Comparison of ENCODE assay signal across 1 cellular context in the genomic region with DNA sequence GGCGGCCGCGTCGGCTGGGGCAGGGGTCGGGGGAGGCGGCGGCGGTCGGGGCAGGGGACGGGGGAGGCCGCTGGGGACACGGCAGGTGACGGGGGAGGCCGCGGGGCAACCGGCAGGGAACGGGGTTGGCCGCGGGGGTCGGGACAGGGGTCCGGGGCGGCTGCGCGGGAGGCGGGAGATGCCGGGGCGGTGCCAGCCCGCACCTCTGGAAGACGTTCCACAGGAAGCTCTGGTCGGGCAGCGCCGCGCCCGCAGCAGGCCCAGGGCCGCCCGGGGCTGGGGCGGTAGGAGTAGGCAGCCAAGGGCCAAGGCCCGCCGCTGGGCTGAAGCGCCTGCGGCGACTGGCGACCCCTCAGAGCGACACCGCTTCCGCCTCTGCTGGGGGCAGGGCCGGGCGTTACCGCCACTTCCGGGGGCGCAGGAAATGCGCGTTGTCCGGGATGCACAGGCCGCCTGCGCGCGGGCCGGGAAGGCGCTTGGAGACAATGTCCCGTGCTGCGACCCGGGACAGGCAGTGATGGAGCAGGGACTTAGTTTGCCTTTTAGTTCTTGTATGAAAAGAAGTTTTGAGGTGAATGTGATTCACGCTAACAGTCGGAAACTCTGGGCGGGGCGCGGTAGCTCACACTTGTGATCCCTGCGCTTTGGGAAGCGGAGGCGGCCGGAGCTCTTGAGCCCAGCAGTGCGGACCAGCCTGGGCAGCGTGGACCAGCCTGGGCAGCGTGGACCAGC.
TF ChIP-seq lines count a peak whose summit lies in the region.

No MANE protein-coding gene starts in this region.

TF ChIP-seq in HepG2, 621 proteins besides CTCF, POLR2A, EP300 and RAD21 (continued from another document and continues in another):
- TF ChIP-seq, protein P1, sequence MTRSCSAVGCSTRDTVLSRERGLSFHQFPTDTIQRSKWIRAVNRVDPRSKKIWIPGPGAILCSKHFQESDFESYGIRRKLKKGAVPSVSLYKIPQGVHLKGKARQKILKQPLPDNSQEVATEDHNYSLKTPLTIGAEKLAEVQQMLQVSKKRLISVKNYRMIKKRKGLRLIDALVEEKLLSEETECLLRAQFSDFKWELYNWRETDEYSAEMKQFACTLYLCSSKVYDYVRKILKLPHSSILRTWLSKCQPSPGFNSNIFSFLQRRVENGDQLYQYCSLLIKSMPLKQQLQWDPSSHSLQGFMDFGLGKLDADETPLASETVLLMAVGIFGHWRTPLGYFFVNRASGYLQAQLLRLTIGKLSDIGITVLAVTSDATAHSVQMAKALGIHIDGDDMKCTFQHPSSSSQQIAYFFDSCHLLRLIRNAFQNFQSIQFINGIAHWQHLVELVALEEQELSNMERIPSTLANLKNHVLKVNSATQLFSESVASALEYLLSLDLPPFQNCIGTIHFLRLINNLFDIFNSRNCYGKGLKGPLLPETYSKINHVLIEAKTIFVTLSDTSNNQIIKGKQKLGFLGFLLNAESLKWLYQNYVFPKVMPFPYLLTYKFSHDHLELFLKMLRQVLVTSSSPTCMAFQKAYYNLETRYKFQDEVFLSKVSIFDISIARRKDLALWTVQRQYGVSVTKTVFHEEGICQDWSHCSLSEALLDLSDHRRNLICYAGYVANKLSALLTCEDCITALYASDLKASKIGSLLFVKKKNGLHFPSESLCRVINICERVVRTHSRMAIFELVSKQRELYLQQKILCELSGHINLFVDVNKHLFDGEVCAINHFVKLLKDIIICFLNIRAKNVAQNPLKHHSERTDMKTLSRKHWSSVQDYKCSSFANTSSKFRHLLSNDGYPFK (CRISPR knock-in tag; IDR thresholded peaks at IDR 0.05; ENCODE audit: borderline replicate concordance), result peak; percentile 83; the same call in 1 of the 2 replicates
- TF ChIP-seq CEBPB (IDR thresholded peaks at IDR 0.05; ENCODE audit: borderline replicate concordance, low read depth, low read length), result no peak
- TF ChIP-seq NFYC (CRISPR knock-in tag; IDR thresholded peaks at IDR 0.05), result 0 out of 2 replicates have a peak, but pooled peaks have one; percentile 14
- peak; percentile 36; the same call in 1 of the 2 replicates for TF ChIP-seq FOXO1 (CRISPR knock-in tag; IDR thresholded peaks at IDR 0.05)
- 0 out of 2 replicates have a peak, but pooled peaks have one; percentile 44 for TF ChIP-seq ZSCAN29 (CRISPR knock-in tag; conservative IDR thresholded peaks at IDR 0.05)
- peak; percentile 83; the same call in 1 of the 2 replicates for TF ChIP-seq ZNF747 (CRISPR knock-in tag; IDR thresholded peaks at IDR 0.05; ENCODE audit: borderline replicate concordance)
- TF ChIP-seq, protein P2, sequence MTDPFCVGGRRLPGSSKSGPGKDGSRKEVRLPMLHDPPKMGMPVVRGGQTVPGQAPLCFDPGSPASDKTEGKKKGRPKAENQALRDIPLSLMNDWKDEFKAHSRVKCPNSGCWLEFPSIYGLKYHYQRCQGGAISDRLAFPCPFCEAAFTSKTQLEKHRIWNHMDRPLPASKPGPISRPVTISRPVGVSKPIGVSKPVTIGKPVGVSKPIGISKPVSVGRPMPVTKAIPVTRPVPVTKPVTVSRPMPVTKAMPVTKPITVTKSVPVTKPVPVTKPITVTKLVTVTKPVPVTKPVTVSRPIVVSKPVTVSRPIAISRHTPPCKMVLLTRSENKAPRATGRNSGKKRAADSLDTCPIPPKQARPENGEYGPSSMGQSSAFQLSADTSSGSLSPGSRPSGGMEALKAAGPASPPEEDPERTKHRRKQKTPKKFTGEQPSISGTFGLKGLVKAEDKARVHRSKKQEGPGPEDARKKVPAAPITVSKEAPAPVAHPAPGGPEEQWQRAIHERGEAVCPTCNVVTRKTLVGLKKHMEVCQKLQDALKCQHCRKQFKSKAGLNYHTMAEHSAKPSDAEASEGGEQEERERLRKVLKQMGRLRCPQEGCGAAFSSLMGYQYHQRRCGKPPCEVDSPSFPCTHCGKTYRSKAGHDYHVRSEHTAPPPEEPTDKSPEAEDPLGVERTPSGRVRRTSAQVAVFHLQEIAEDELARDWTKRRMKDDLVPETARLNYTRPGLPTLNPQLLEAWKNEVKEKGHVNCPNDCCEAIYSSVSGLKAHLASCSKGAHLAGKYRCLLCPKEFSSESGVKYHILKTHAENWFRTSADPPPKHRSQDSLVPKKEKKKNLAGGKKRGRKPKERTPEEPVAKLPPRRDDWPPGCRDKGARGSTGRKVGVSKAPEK (CRISPR knock-in tag; IDR thresholded peaks at IDR 0.05; ENCODE audit: borderline replicate concordance), result 0 out of 2 replicates have a peak, but pooled peaks have one; percentile 35
- TF ChIP-seq NR2F6 (IDR thresholded peaks at IDR 0.05), result no peak
- 0 out of 2 replicates have a peak, but pooled peaks have one; percentile 55 for TF ChIP-seq NR2F6 (CRISPR knock-in tag; IDR thresholded peaks at IDR 0.05)
- TF ChIP-seq NFRKB (IDR thresholded peaks at IDR 0.05), result no peak
- TF ChIP-seq NRL (CRISPR knock-in tag; IDR thresholded peaks at IDR 0.05; ENCODE audit: borderline replicate concordance), result peak; percentile 80; the same call in 1 of the 2 replicates
- TF ChIP-seq, protein P3, sequence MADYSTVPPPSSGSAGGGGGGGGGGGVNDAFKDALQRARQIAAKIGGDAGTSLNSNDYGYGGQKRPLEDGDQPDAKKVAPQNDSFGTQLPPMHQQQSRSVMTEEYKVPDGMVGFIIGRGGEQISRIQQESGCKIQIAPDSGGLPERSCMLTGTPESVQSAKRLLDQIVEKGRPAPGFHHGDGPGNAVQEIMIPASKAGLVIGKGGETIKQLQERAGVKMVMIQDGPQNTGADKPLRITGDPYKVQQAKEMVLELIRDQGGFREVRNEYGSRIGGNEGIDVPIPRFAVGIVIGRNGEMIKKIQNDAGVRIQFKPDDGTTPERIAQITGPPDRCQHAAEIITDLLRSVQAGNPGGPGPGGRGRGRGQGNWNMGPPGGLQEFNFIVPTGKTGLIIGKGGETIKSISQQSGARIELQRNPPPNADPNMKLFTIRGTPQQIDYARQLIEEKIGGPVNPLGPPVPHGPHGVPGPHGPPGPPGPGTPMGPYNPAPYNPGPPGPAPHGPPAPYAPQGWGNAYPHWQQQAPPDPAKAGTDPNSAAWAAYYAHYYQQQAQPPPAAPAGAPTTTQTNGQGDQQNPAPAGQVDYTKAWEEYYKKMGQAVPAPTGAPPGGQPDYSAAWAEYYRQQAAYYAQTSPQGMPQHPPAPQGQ (CRISPR knock-in tag; IDR thresholded peaks at IDR 0.05; ENCODE audit: borderline replicate concordance), result no peak
- TF ChIP-seq, protein P4, sequence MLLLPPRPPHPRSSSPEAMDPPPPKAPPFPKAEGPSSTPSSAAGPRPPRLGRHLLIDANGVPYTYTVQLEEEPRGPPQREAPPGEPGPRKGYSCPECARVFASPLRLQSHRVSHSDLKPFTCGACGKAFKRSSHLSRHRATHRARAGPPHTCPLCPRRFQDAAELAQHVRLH (CRISPR knock-in tag; IDR thresholded peaks at IDR 0.05; ENCODE audit: borderline replicate concordance, low read depth), result peak; percentile 12; the same call in 1 of the 2 replicates
- TF ChIP-seq, protein P5, sequence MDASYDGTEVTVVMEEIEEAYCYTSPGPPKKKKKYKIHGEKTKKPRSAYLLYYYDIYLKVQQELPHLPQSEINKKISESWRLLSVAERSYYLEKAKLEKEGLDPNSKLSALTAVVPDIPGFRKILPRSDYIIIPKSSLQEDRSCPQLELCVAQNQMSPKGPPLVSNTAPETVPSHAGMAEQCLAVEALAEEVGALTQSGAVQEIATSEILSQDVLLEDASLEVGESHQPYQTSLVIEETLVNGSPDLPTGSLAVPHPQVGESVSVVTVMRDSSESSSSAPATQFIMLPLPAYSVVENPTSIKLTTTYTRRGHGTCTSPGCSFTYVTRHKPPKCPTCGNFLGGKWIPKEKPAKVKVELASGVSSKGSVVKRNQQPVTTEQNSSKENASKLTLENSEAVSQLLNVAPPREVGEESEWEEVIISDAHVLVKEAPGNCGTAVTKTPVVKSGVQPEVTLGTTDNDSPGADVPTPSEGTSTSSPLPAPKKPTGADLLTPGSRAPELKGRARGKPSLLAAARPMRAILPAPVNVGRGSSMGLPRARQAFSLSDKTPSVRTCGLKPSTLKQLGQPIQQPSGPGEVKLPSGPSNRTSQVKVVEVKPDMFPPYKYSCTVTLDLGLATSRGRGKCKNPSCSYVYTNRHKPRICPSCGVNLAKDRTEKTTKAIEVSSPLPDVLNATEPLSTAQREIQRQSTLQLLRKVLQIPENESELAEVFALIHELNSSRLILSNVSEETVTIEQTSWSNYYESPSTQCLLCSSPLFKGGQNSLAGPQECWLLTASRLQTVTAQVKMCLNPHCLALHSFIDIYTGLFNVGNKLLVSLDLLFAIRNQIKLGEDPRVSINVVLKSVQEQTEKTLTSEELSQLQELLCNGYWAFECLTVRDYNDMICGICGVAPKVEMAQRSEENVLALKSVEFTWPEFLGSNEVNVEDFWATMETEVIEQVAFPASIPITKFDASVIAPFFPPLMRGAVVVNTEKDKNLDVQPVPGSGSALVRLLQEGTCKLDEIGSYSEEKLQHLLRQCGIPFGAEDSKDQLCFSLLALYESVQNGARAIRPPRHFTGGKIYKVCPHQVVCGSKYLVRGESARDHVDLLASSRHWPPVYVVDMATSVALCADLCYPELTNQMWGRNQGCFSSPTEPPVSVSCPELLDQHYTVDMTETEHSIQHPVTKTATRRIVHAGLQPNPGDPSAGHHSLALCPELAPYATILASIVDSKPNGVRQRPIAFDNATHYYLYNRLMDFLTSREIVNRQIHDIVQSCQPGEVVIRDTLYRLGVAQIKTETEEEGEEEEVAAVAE (CRISPR knock-in tag; IDR thresholded peaks at IDR 0.05; ENCODE audit: borderline replicate concordance), result peak; percentile 78
- TF ChIP-seq, protein P6, sequence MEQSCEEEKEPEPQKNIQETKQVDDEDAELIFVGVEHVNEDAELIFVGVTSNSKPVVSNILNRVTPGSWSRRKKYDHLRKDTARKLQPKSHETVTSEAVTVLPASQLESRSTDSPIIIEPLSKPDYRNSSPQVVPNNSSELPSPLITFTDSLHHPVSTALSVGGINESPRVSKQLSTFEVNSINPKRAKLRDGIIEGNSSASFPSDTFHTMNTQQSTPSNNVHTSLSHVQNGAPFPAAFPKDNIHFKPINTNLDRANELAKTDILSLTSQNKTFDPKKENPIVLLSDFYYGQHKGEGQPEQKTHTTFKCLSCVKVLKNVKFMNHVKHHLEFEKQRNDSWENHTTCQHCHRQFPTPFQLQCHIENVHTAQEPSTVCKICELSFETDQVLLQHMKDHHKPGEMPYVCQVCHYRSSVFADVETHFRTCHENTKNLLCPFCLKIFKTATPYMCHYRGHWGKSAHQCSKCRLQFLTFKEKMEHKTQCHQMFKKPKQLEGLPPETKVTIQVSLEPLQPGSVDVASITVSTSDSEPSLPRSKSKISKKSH (CRISPR knock-in tag; IDR thresholded peaks at IDR 0.05; ENCODE audit: borderline replicate concordance), result peak; percentile 82; the same call in 1 of the 2 replicates
- peak; percentile 83 for TF ChIP-seq ZNF329 (CRISPR knock-in tag; IDR thresholded peaks at IDR 0.05; ENCODE audit: low read depth)
- 0 out of 2 replicates have a peak, but pooled peaks have one; percentile 56 for TF ChIP-seq ZNF333 (CRISPR knock-in tag; IDR thresholded peaks at IDR 0.05; ENCODE audit: borderline replicate concordance)
- TF ChIP-seq HDAC1 (CRISPR knock-in tag; IDR thresholded peaks at IDR 0.05), result peak; percentile 91
- TF ChIP-seq, protein P7, sequence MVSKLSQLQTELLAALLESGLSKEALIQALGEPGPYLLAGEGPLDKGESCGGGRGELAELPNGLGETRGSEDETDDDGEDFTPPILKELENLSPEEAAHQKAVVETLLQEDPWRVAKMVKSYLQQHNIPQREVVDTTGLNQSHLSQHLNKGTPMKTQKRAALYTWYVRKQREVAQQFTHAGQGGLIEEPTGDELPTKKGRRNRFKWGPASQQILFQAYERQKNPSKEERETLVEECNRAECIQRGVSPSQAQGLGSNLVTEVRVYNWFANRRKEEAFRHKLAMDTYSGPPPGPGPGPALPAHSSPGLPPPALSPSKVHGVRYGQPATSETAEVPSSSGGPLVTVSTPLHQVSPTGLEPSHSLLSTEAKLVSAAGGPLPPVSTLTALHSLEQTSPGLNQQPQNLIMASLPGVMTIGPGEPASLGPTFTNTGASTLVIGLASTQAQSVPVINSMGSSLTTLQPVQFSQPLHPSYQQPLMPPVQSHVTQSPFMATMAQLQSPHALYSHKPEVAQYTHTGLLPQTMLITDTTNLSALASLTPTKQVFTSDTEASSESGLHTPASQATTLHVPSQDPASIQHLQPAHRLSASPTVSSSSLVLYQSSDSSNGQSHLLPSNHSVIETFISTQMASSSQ (IDR thresholded peaks at IDR 0.05; ENCODE audit: low read depth), result no peak
- TF ChIP-seq, protein P7 (CRISPR knock-in tag; IDR thresholded peaks at IDR 0.05; ENCODE audit: borderline replicate concordance), result peak; percentile 49; the same call in 1 of the 2 replicates
- TF ChIP-seq ZFP41 (CRISPR knock-in tag; IDR thresholded peaks at IDR 0.05; ENCODE audit: borderline replicate concordance), result 0 out of 2 replicates have a peak, but pooled peaks have one; percentile 22
- TF ChIP-seq, protein P8, sequence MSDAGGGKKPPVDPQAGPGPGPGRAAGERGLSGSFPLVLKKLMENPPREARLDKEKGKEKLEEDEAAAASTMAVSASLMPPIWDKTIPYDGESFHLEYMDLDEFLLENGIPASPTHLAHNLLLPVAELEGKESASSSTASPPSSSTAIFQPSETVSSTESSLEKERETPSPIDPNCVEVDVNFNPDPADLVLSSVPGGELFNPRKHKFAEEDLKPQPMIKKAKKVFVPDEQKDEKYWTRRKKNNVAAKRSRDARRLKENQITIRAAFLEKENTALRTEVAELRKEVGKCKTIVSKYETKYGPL (CRISPR knock-in tag; IDR thresholded peaks at IDR 0.05), result 0 out of 2 replicates have a peak, but pooled peaks have one; percentile 41
- peak; percentile 61; the same call in 1 of the 2 replicates for TF ChIP-seq ZNF616 (CRISPR knock-in tag; IDR thresholded peaks at IDR 0.05; ENCODE audit: low read depth)
- TF ChIP-seq ZNF160 (CRISPR knock-in tag; IDR thresholded peaks at IDR 0.05), result 0 out of 2 replicates have a peak, but pooled peaks have one; percentile 82
- TF ChIP-seq GABPB1 (CRISPR knock-in tag; IDR thresholded peaks at IDR 0.05), result peak; percentile 97
- peak; percentile 97 for TF ChIP-seq ZFY (CRISPR knock-in tag; IDR thresholded peaks at IDR 0.05)
- TF ChIP-seq, protein P9, sequence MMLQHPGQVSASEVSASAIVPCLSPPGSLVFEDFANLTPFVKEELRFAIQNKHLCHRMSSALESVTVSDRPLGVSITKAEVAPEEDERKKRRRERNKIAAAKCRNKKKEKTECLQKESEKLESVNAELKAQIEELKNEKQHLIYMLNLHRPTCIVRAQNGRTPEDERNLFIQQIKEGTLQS (CRISPR knock-in tag; IDR thresholded peaks at IDR 0.05), result peak; percentile 40; the same call in 1 of the 2 replicates
- no peak for TF ChIP-seq U2AF1 (optimal IDR thresholded peaks at IDR 0.05; ENCODE audit: low read depth, low read length)
